In genomic region chr10:44316187-44316921, GRCh38 we compare ENCODE assay signal across 12 cellular contexts.
DNase-seq lines count a peak whose midpoint lies in the region; ATAC-seq and TF ChIP-seq lines count a peak whose summit lies in the region.
"Had no signal": no experiment of that assay in that cellular context is flagged by ENCODE, and none has a peak within 500 bp of the region (broad histone marks: within the 10 kb centered on the region; RNA-seq: fewer than 3 reads in every experiment).

No MANE protein-coding gene starts in this region.

- no peak overlapping the region for H3K4ac ChIP-seq in trophoblast cell (ENCODE audit: low read depth, low read length)

- H3K4me2 ChIP-seq in trophoblast cell (ENCODE audit: low read length) = no peak overlapping the region

- H3K4me1 ChIP-seq in HEK293 (ENCODE audit: control insufficient read depth, insufficient read depth, low read length) = no peaks in the 10 kb centered on the region
- H3K4me1 ChIP-seq in trophoblast cell (ENCODE audit: control insufficient read depth in 1 of 2, insufficient read depth in 2 of 2, low read length in 2 of 2) = peaks cover 2% of the 10 kb centered on the region in 2 experiments

- H3K79me1 ChIP-seq in trophoblast cell (ENCODE audit: low read length) = no peaks in the 10 kb centered on the region

- H3K9me3 ChIP-seq in HEK293 (ENCODE audit: control insufficient read depth, insufficient read depth, low read depth, low read length) (no peaks in the 10 kb centered on the region), trophoblast cell (ENCODE audit: insufficient read depth, low read depth, low read length) (no peaks in the 10 kb centered on the region)
- H3K9me3 ChIP-seq: thoracic aorta had no signal

- no peaks in the 10 kb centered on the region for H3K36me3 ChIP-seq in HEK293 (ENCODE audit: control insufficient read depth in 2 of 2, insufficient read depth in 1 of 2, low read length in 2 of 2)
- H3K36me3 ChIP-seq in trophoblast cell (ENCODE audit: control insufficient read depth in 1 of 2, insufficient read depth in 2 of 2, low read length in 2 of 2) = no peaks in the 10 kb centered on the region
- H3K36me3 ChIP-seq: cardiac muscle cell, thoracic aorta had no signal

- H3K4me1 Mint-ChIP-seq in activated CD4-positive, alpha-beta T cell treated with anti-CD3 and anti-CD28 coated beads for 36 hours = peaks cover 2% of the 10 kb centered on the region
- peaks cover 1% of the 10 kb centered on the region for H3K4me1 Mint-ChIP-seq in activated CD4-positive, alpha-beta T cell treated with anti-CD3 and anti-CD28 coated beads, Interleukin-2, amount 10 ng/mL, durations not matched to agents 24 days and 14 days
- H3K4me1 Mint-ChIP-seq in activated CD8-positive, alpha-beta T cell treated with anti-CD3 and anti-CD28 coated beads, Interleukin-2, amount 10 ng/mL, durations not matched to agents 7 days and 5 days (ENCODE audit: low read depth) = peaks cover 2% of the 10 kb centered on the region

- H2BK12ac ChIP-seq in trophoblast cell (ENCODE audit: low read length) = no peak overlapping the region

- no peak overlapping the region for H3K9ac ChIP-seq in trophoblast cell (ENCODE audit: low read length)

- no peaks in the 10 kb centered on the region for H3K79me2 ChIP-seq in trophoblast cell (ENCODE audit: control insufficient read depth, insufficient read depth, low read length, poor library complexity)

- H3K4me3 Mint-ChIP-seq in activated CD4-positive, alpha-beta T cell treated with anti-CD3 and anti-CD28 coated beads for 36 hours = no peak overlapping the region
- no peak overlapping the region for H3K4me3 Mint-ChIP-seq in activated CD4-positive, alpha-beta T cell treated with anti-CD3 and anti-CD28 coated beads, Interleukin-2, amount 10 ng/mL, durations not matched to agents 24 days and 14 days
- H3K4me3 Mint-ChIP-seq in activated CD8-positive, alpha-beta T cell treated with anti-CD3 and anti-CD28 coated beads, Interleukin-2, amount 10 ng/mL, durations not matched to agents 7 days and 5 days = no peak overlapping the region
- H3K4me3 Mint-ChIP-seq: IgD-negative memory B cell had no signal

- no peaks in the 10 kb centered on the region for H3K27me3 ChIP-seq in trophoblast cell (ENCODE audit: insufficient read depth, low read length)

- peak; percentile 88 for ATAC-seq in activated CD4-positive, alpha-beta T cell treated with anti-CD3 and anti-CD28 coated beads for 36 hours
- peak; percentile 15 for ATAC-seq in activated CD8-positive, alpha-beta T cell treated with anti-CD3 and anti-CD28 coated beads, Interleukin-2, amount 10 ng/mL, durations not matched to agents 7 days and 5 days
- ATAC-seq in Right ventricle myocardium superior (ENCODE audit: poor library complexity) = no peak

- H3K27ac ChIP-seq in HEK293 (ENCODE audit: extremely low read depth, low read depth, low read length) (no peak overlapping the region), trophoblast cell (ENCODE audit: low read depth, low read length) (no peak overlapping the region), coronary artery (no peak overlapping the region)
- H3K27ac ChIP-seq: cardiac muscle cell, thoracic aorta had no signal

- POLR2A ChIA-PET in activated CD4-positive, alpha-beta T cell treated with anti-CD3 and anti-CD28 coated beads for 36 hours (lab: Charles Lee) = no interaction called here
- POLR2A ChIA-PET in HEK293 (lab: Yijun Ruan, JAX) = no interaction called here
- POLR2A ChIA-PET in activated CD8-positive, alpha-beta T cell treated with anti-CD3 and anti-CD28 coated beads, Interleukin-2, amount 10 ng/mL, durations not matched to agents 7 days and 5 days (lab: Charles Lee) = no interaction called here

- H3K27ac Mint-ChIP-seq in activated CD4-positive, alpha-beta T cell treated with anti-CD3 and anti-CD28 coated beads for 36 hours = no peak overlapping the region
- no peak overlapping the region for H3K27ac Mint-ChIP-seq in activated CD4-positive, alpha-beta T cell treated with anti-CD3 and anti-CD28 coated beads, Interleukin-2, amount 10 ng/mL, durations not matched to agents 24 days and 14 days
- H3K27ac Mint-ChIP-seq in activated CD8-positive, alpha-beta T cell treated with anti-CD3 and anti-CD28 coated beads, Interleukin-2, amount 10 ng/mL, durations not matched to agents 7 days and 5 days = no peak overlapping the region
- H3K27ac Mint-ChIP-seq: IgD-negative memory B cell had no signal

- peak; percentile 63 for DNase-seq in activated CD4-positive, alpha-beta T cell treated with anti-CD3 and anti-CD28 coated beads for 36 hours
- DNase-seq in activated CD4-positive, alpha-beta T cell treated with anti-CD3 and anti-CD28 coated beads, Interleukin-2, amount 10 ng/mL, durations not matched to agents 24 days and 14 days = no peak
- DNase-seq in activated CD8-positive, alpha-beta T cell treated with anti-CD3 and anti-CD28 coated beads, Interleukin-2, amount 10 ng/mL, durations not matched to agents 7 days and 5 days = peak; percentile 23
- peak; percentile 72 for DNase-seq in trophoblast cell
- no peak for DNase-seq in coronary artery (ENCODE audit: low spot score)
- no peak for DNase-seq in GDM1 (lab: John Stamatoyannopoulos, UW)
- no peak for DNase-seq in Right ventricle myocardium superior
- DNase-seq: OCI-M1 had no signal

- no peak overlapping the region for H3K18ac ChIP-seq in trophoblast cell (ENCODE audit: low read length)

- H4K91ac ChIP-seq in trophoblast cell (ENCODE audit: low read depth, low read length) = no peak overlapping the region

- no peak overlapping the region for H2AFZ ChIP-seq in trophoblast cell (ENCODE audit: insufficient read depth, low read length, poor library complexity)

- H2BK5ac ChIP-seq in trophoblast cell (ENCODE audit: low read depth, low read length, poor library complexity) = no peak overlapping the region

- H3K27me3 Mint-ChIP-seq in activated CD4-positive, alpha-beta T cell treated with anti-CD3 and anti-CD28 coated beads for 36 hours = peaks cover 21% of the 10 kb centered on the region
- peaks cover 2% of the 10 kb centered on the region for H3K27me3 Mint-ChIP-seq in activated CD4-positive, alpha-beta T cell treated with anti-CD3 and anti-CD28 coated beads, Interleukin-2, amount 10 ng/mL, durations not matched to agents 24 days and 14 days
- H3K27me3 Mint-ChIP-seq in activated CD8-positive, alpha-beta T cell treated with anti-CD3 and anti-CD28 coated beads, Interleukin-2, amount 10 ng/mL, durations not matched to agents 7 days and 5 days (ENCODE audit: low read depth) = peaks cover 4% of the 10 kb centered on the region

- no peak overlapping the region for H4K8ac ChIP-seq in trophoblast cell (ENCODE audit: low read depth, low read length)

- no peak overlapping the region for H4K12ac ChIP-seq in trophoblast cell (ENCODE audit: low read depth, low read length)

- H3K36me3 Mint-ChIP-seq in activated CD4-positive, alpha-beta T cell treated with anti-CD3 and anti-CD28 coated beads for 36 hours (ENCODE audit: low read depth) = no peaks in the 10 kb centered on the region
- no peaks in the 10 kb centered on the region for H3K36me3 Mint-ChIP-seq in activated CD4-positive, alpha-beta T cell treated with anti-CD3 and anti-CD28 coated beads, Interleukin-2, amount 10 ng/mL, durations not matched to agents 24 days and 14 days (ENCODE audit: low read depth)
- H3K36me3 Mint-ChIP-seq in activated CD8-positive, alpha-beta T cell treated with anti-CD3 and anti-CD28 coated beads, Interleukin-2, amount 10 ng/mL, durations not matched to agents 7 days and 5 days (ENCODE audit: low read depth) = no peaks in the 10 kb centered on the region

- no peak overlapping the region for H2BK120ac ChIP-seq in trophoblast cell (ENCODE audit: insufficient read depth, low read length, poor library complexity)

- H3K4me3 ChIP-seq in HEK293 (ENCODE audit: low read depth, low read length) = no peak overlapping the region
- no peak overlapping the region for H3K4me3 ChIP-seq in trophoblast cell (ENCODE audit: low read depth, low read length)
- H3K4me3 ChIP-seq in coronary artery = no peak overlapping the region
- H3K4me3 ChIP-seq: cardiac muscle cell, thoracic aorta had no signal

- CTCF ChIA-PET in activated CD4-positive, alpha-beta T cell treated with anti-CD3 and anti-CD28 coated beads for 36 hours (lab: Charles Lee) = no interaction called here
- CTCF ChIA-PET in HEK293 (lab: Yijun Ruan, JAX) = interaction anchor here (0.5 to 1.0 kb wide), 2 partner anchors 8 to 545 kb away, joined by 3 read pairs; no protein-coding TSS in a partner anchor
- CTCF ChIA-PET in activated CD8-positive, alpha-beta T cell treated with anti-CD3 and anti-CD28 coated beads, Interleukin-2, amount 10 ng/mL, durations not matched to agents 7 days and 5 days (lab: Charles Lee) = no interaction called here

- intact Hi-C loops in activated CD4-positive, alpha-beta T cell treated with anti-CD3 and anti-CD28 coated beads for 36 hours (cut with DNase I, micrococcal nuclease) = no loop called here
- intact Hi-C loops in activated CD4-positive, alpha-beta T cell treated with anti-CD3 and anti-CD28 coated beads, Interleukin-2, amount 10 ng/mL, durations not matched to agents 24 days and 14 days (cut with micrococcal nuclease) = no loop called here
- intact Hi-C loops in Right ventricle myocardium superior (cut with DNase I) = no loop called here

- WGBS in trophoblast cell (ENCODE audit: extremely low coverage, insufficient coverage, insufficient read length) = no CpG with 5 or more reads among the region's 8 CpGs

- H3K23ac ChIP-seq in trophoblast cell (ENCODE audit: low read length) = no peak overlapping the region

- no peaks in the 10 kb centered on the region for H3K9me3 Mint-ChIP-seq in activated CD4-positive, alpha-beta T cell treated with anti-CD3 and anti-CD28 coated beads for 36 hours (ENCODE audit: low read depth)
- no peaks in the 10 kb centered on the region for H3K9me3 Mint-ChIP-seq in activated CD4-positive, alpha-beta T cell treated with anti-CD3 and anti-CD28 coated beads, Interleukin-2, amount 10 ng/mL, durations not matched to agents 24 days and 14 days
- no peaks in the 10 kb centered on the region for H3K9me3 Mint-ChIP-seq in activated CD8-positive, alpha-beta T cell treated with anti-CD3 and anti-CD28 coated beads, Interleukin-2, amount 10 ng/mL, durations not matched to agents 7 days and 5 days (ENCODE audit: insufficient read depth)

- no peak overlapping the region for H2AK5ac ChIP-seq in trophoblast cell (ENCODE audit: low read length)

- no peak for TF ChIP-seq CTCF in HEK293 (tag by site-specific recombination; IDR thresholded peaks at IDR 0.05)
- TF ChIP-seq CTCF in coronary artery (IDR thresholded peaks at IDR 0.05) = no peak

- H3K14ac ChIP-seq in trophoblast cell (ENCODE audit: low read length) = no peak overlapping the region

TF ChIP-seq in HEK293, 187 proteins besides CTCF, POLR2A, EP300 and RAD21 (continues in another document):
- peak; percentile 71 for TF ChIP-seq SP3 (tag by site-specific recombination; IDR thresholded peaks at IDR 0.05)
- peak; percentile 76 for TF ChIP-seq ZFHX2 (tag by site-specific recombination; conservative IDR thresholded peaks at IDR 0.05)

Comparison
In these comparisons a context has a peak if more than half of its experiments do, and no peak if none do; other contexts are left out.
1. DNase-seq: peak in activated CD4-positive, alpha-beta T cell treated with anti-CD3 and anti-CD28 coated beads for 36 hours (single experiment), activated CD8-positive, alpha-beta T cell treated with anti-CD3 and anti-CD28 coated beads, Interleukin-2, amount 10 ng/mL, durations not matched to agents 7 days and 5 days (single experiment) and trophoblast cell (2 of 2); none in activated CD4-positive, alpha-beta T cell treated with anti-CD3 and anti-CD28 coated beads, Interleukin-2, amount 10 ng/mL, durations not matched to agents 24 days and 14 days (single experiment), coronary artery (single experiment), GDM1 (single experiment) and Right ventricle myocardium superior (single experiment).